17 cellular contexts compared by ENCODE assay signal in genomic region chr3:101867521-101867920, GRCh38. TPM values are rescaled to one million over a fixed set of nuclear protein-coding genes. Genes with fewer than 3 reads are reported as not detected.
DNase-seq lines count a peak whose midpoint lies in the region; ATAC-seq and TF ChIP-seq lines count a peak whose summit lies in the region.
"Had no signal": no experiment of that assay in that cellular context is flagged by ENCODE, and none has a peak within 500 bp of the region (broad histone marks: within the 10 kb centered on the region; RNA-seq: fewer than 3 reads in every experiment).

No MANE protein-coding gene starts in this region.

- H3K4me1 Mint-ChIP-seq in natural killer cell (no peaks in the 10 kb centered on the region), type B pancreatic cell (ENCODE audit: unreplicated experiment) (peaks cover 24% of the 10 kb centered on the region)
- H3K4me1 Mint-ChIP-seq in natural killer cell treated with Interleukin-12 subunit alpha and Interleukin-12 subunit beta and Interleukin-15 and Interleukin-18, amount 100 ng/mL, for 72 hours (ENCODE audit: low read depth in 2 of 2) = peaks cover 0 to 2% of the 10 kb centered on the region in 2 donors

- H3K36me3 Mint-ChIP-seq in natural killer cell = no peaks in the 10 kb centered on the region
- H3K36me3 Mint-ChIP-seq in natural killer cell treated with Interleukin-12 subunit alpha and Interleukin-12 subunit beta and Interleukin-15 and Interleukin-18, amount 100 ng/mL, for 72 hours = no peaks in the 10 kb centered on the region
- H3K36me3 Mint-ChIP-seq in type B pancreatic cell = no peaks in the 10 kb centered on the region
- H3K36me3 Mint-ChIP-seq: IgD-negative memory B cell had no signal

- TF ChIP-seq CTCF in natural killer cell (IDR thresholded peaks at IDR 0.05) (no peak), type B pancreatic cell (conservative IDR thresholded peaks at IDR 0.05) (no peak)

- no peak for ATAC-seq in natural killer cell
- ATAC-seq in natural killer cell treated with Interleukin-12 subunit alpha and Interleukin-12 subunit beta and Interleukin-15 and Interleukin-18, amount 100 ng/mL, for 72 hours = no peak
- ATAC-seq in SK-N-SH treated with all-trans-retinoic acid at 6 μM for 48 hours = no peak; the same call in 2 of the 3 replicates
- no peak for ATAC-seq in GM21737 (IDR thresholded peaks at IDR 0.05; ENCODE audit: unreplicated experiment)

- H3K27ac Mint-ChIP-seq in natural killer cell = peak overlapping the region; percentile 23 to 36
- H3K27ac Mint-ChIP-seq in natural killer cell treated with Interleukin-12 subunit alpha and Interleukin-12 subunit beta and Interleukin-15 and Interleukin-18, amount 100 ng/mL, for 72 hours = no peak overlapping the region
- H3K27ac Mint-ChIP-seq in type B pancreatic cell = peak overlapping the region; percentile 40
- H3K27ac Mint-ChIP-seq: B cell; CD4-positive, alpha-beta T cell; IgD-negative memory B cell had no signal

- H3K9me3 Mint-ChIP-seq in natural killer cell = no peaks in the 10 kb centered on the region
- no peaks in the 10 kb centered on the region for H3K9me3 Mint-ChIP-seq in natural killer cell treated with Interleukin-12 subunit alpha and Interleukin-12 subunit beta and Interleukin-15 and Interleukin-18, amount 100 ng/mL, for 72 hours
- H3K9me3 Mint-ChIP-seq in type B pancreatic cell = no peaks in the 10 kb centered on the region
- H3K9me3 Mint-ChIP-seq: CD4-positive, alpha-beta T cell; IgD-negative memory B cell had no signal

- H3K27me3 Mint-ChIP-seq in natural killer cell (ENCODE audit: low read depth in 2 of 2) = no peaks in the 10 kb centered on the region
- H3K27me3 Mint-ChIP-seq in natural killer cell treated with Interleukin-12 subunit alpha and Interleukin-12 subunit beta and Interleukin-15 and Interleukin-18, amount 100 ng/mL, for 72 hours = no peaks in the 10 kb centered on the region
- no peaks in the 10 kb centered on the region for H3K27me3 Mint-ChIP-seq in type B pancreatic cell
- H3K27me3 Mint-ChIP-seq: B cell; CD4-positive, alpha-beta T cell; IgD-negative memory B cell had no signal

- DNase-seq in natural killer cell (no peak), kidney tubule cell (ENCODE audit: low spot score) (peak; percentile 57), type B pancreatic cell (ENCODE audit: extremely low spot score, unreplicated experiment) (no peak), HuH-7.5 (ENCODE audit: low spot score) (no peak)
- no peak for DNase-seq in natural killer cell treated with Interleukin-12 subunit alpha and Interleukin-12 subunit beta and Interleukin-15 and Interleukin-18, amount 100 ng/mL, for 72 hours (ENCODE audit: low spot score)
- no peak for DNase-seq in NK-92 treated with Interleukin-12 subunit alpha and Interleukin-12 subunit beta, amount 100 ng/mL, for 24 hours (lab: John Stamatoyannopoulos, UW)
- DNase-seq: CD4-positive, alpha-beta T cell; DMS79 treated with DMSO at 0.1 percent for 48 hours; GDM1; NCI-H1436; NCI-H2081; NCI-H524; SIG-M5 had no signal

- intact Hi-C loops in natural killer cell (cut with micrococcal nuclease) = no loop called here

- peak overlapping the region; percentile 14 for H3K4me3 Mint-ChIP-seq in natural killer cell
- no peak overlapping the region for H3K4me3 Mint-ChIP-seq in natural killer cell treated with Interleukin-12 subunit alpha and Interleukin-12 subunit beta and Interleukin-15 and Interleukin-18, amount 100 ng/mL, for 72 hours
- peak overlapping the region; percentile 9 for H3K4me3 Mint-ChIP-seq in type B pancreatic cell
- H3K4me3 Mint-ChIP-seq: B cell; CD4-positive, alpha-beta T cell; IgD-negative memory B cell had no signal

TF ChIP-seq in SK-N-SH treated with all-trans-retinoic acid at 6 μM for 48 hours, 23 proteins besides CTCF, POLR2A, EP300 and RAD21:
- TF ChIP-seq GLIS3 (CRISPR knock-in tag; IDR thresholded peaks at IDR 0.05) = no peak
- TF ChIP-seq PPARA (CRISPR knock-in tag; IDR thresholded peaks at IDR 0.05; ENCODE audit: borderline replicate concordance) = no peak
- no peak for TF ChIP-seq ZFP3 (CRISPR knock-in tag; IDR thresholded peaks at IDR 0.05)
- TF ChIP-seq ARNTL (CRISPR knock-in tag; IDR thresholded peaks at IDR 0.05; ENCODE audit: borderline replicate concordance, low read depth) = no peak
- no peak for TF ChIP-seq RARB (CRISPR knock-in tag; IDR thresholded peaks at IDR 0.05)
- TF ChIP-seq TSHZ2 (CRISPR knock-in tag; IDR thresholded peaks at IDR 0.05) = no peak
- TF ChIP-seq ESRRG (CRISPR knock-in tag; IDR thresholded peaks at IDR 0.05) = no peak
- peak; percentile 23; the same call in 1 of the 2 replicates for TF ChIP-seq CSDC2 (CRISPR knock-in tag; IDR thresholded peaks at IDR 0.05)

RNA-seq across cellular contexts. Expression of gene NFKBIZ, which starts 18.2 kb away (rescaled TPM):
- 100 to 1,000 TPM; 510 to 811 (median 774) TPM for total RNA-seq in natural killer cell
- 100 to 1,000 TPM; 314 to 418 TPM for total RNA-seq in natural killer cell treated with Interleukin-12 subunit alpha and Interleukin-12 subunit beta and Interleukin-15 and Interleukin-18, amount 100 ng/mL, for 72 hours
- 54.1 and 87.6 TPM in 2 replicates for total RNA-seq in type B pancreatic cell (ENCODE audit: low replicate concordance)

Comparison
In these comparisons a context has a peak if more than half of its experiments do, and no peak if none do; other contexts are left out.
1. H3K27ac Mint-ChIP-seq: peak in natural killer cell (2 of 2) and type B pancreatic cell (single experiment); none in natural killer cell treated with Interleukin-12 subunit alpha and Interleukin-12 subunit beta and Interleukin-15 and Interleukin-18, amount 100 ng/mL, for 72 hours (0 of 2).